ENCODE assay signal across 1 cellular context in the genomic region with DNA sequence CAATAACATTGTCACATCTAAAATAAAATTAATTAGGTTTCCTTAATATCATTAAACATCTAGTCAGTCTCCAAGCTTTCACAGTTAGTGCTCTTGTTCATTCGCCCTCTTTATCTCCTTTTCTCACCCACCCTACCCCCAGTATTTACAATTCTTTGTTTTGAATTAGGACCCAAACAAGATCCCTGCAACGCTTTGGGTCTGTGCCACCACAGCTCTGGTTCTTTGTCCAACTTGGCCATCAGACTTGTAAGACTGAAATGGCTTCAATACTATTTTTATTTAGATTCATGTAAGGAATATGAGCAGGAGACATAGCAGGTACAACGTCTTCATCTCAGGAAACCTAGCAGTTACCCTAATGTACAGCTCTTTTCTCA.
TF ChIP-seq lines count a peak whose summit lies in the region.

No MANE protein-coding gene starts in this region.

TF ChIP-seq in neural cell, 6 proteins besides CTCF, POLR2A, EP300 and RAD21 (continued from another document):
- TF ChIP-seq MXI1 (conservative IDR thresholded peaks at IDR 0.05; ENCODE audit: poor library complexity, severe bottlenecking) (no peak), POLR2AphosphoS5 (IDR thresholded peaks at IDR 0.05) (no peak), TAF1 (IDR thresholded peaks at IDR 0.05; ENCODE audit: low read depth) (no peak)
